12 cellular contexts compared by ENCODE assay signal in the genomic region with DNA sequence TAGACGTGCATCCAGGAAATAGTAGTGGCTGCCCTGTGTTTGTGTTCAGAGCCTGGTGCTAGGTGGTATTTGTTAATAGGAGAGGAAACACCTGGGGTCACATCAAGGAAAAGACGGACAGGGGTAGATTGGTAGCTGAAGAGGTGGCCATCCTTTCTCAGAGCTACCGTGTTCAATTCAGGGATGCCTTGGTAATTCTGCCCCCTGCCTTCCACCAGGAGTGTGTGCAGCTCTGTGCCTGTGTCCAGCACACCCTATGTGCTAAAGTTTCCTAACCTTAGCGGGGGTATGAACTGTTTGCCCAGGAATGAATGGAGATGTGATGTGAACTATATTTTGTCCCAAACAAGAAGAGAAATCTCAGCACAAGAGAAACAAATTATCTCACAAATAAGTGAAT.
DNase-seq lines count a peak whose midpoint lies in the region; ATAC-seq, FAIRE-seq and TF ChIP-seq lines count a peak whose summit lies in the region.
"Had no signal": no experiment of that assay in that cellular context is flagged by ENCODE, and none has a peak within 500 bp of the region (broad histone marks: within the 10 kb centered on the region; RNA-seq: fewer than 3 reads in every experiment).

No MANE protein-coding gene starts in this region.

- 0% methylated on average over 4 of the region's 4 CpGs for WGBS in A549 (ENCODE audit: missing lambda C conversion rate)
- 20 to 28% methylated on average over 4 of the region's 4 CpGs for WGBS in body of pancreas, 2 donors

- H3K36me3 ChIP-seq in body of pancreas (replicated peaks in 1 of 2; ENCODE audit: insufficient read depth in 1 of 2, low read depth in 2 of 2) (no peaks in the 10 kb centered on the region), kidney (ENCODE audit: control insufficient read depth in 1 of 2, insufficient read depth in 2 of 2, low read length in 2 of 2) (no peaks in the 10 kb centered on the region), H7 (replicated peaks; ENCODE audit: control insufficient read depth, insufficient read depth, low read length) (no peaks in the 10 kb centered on the region)

- ATAC-seq in A549 (peak; percentile 62 to 73; a peak in 4 of 6 replicates), body of pancreas (no peak), GM21737 (IDR thresholded peaks at IDR 0.05; ENCODE audit: unreplicated experiment) (no peak)

- H3K4me1 ChIP-seq in A549 (no peaks in the 10 kb centered on the region), body of pancreas (no peaks in the 10 kb centered on the region), kidney (ENCODE audit: control insufficient read depth in 1 of 2, insufficient read depth in 1 of 2, low read depth in 1 of 2, low read length in 2 of 2) (no peaks in the 10 kb centered on the region)
- H3K4me1 ChIP-seq: Caco-2 had no signal

- FAIRE-seq in A549 (lab: Jason Lieb, UNC) (no peak), kidney (lab: Jason Lieb, UNC) (no peak)

- no peak overlapping the region for H3K4me3 ChIP-seq in A549
- H3K4me3 ChIP-seq in body of pancreas: no peak overlapping the region
- no peak overlapping the region for H3K4me3 ChIP-seq in kidney (ENCODE audit: low read length in 2 of 2)
- H3K4me3 ChIP-seq in H7 (ENCODE audit: insufficient read depth, low read depth, low read length): no peak overlapping the region

- H3K27me3 ChIP-seq in body of pancreas (no peaks in the 10 kb centered on the region), H7 (ENCODE audit: control insufficient read depth, insufficient read depth, low read length) (no peaks in the 10 kb centered on the region)

- no peak overlapping the region for H3K27ac ChIP-seq in A549
- H3K27ac ChIP-seq in body of pancreas: no peak overlapping the region
- H3K27ac ChIP-seq in kidney (ENCODE audit: low read depth in 2 of 2, low read length in 2 of 2): no peak overlapping the region

- no peak for TF ChIP-seq POLR2A in A549 (IDR thresholded peaks at IDR 0.05; ENCODE audit: low read length)
- no peak for TF ChIP-seq POLR2A in body of pancreas (IDR thresholded peaks at IDR 0.05)

- DNase-seq in A549 (ENCODE audit: low read depth in 1 of 2, low spot score in 1 of 2) (no peak), HEK293T (ENCODE audit: extremely low spot score) (peak; percentile 18), body of pancreas (peak; percentile 18 to 30 (median 25)), kidney (no peak), H7 (no peak), NCI-H1105 treated with DMSO at 0.1 percent for 48 hours (lab: John Stamatoyannopoulos, UW) (no peak), GDM1 (lab: John Stamatoyannopoulos, UW) (no peak)
- DNase-seq: activated T-cell treated with anti-CD3 and anti-CD28 coated beads for 4 hours, foreskin melanocyte, NCI-H226 had no signal

- no peak overlapping the region for H3K4me2 ChIP-seq in A549

- H3K9me3 ChIP-seq in A549 (no peaks in the 10 kb centered on the region), body of pancreas (no peaks in the 10 kb centered on the region), kidney (ENCODE audit: control insufficient read depth in 1 of 2, low read length in 2 of 2) (no peaks in the 10 kb centered on the region)
- H3K9me3 ChIP-seq: Caco-2 had no signal

- POLR2A ChIA-PET in A549 (lab: Yijun Ruan, JAX) (no interaction called here), HEK293T (lab: Yijun Ruan, JAX) (interaction anchor here (1.3 kb wide), 1 partner anchor 80 kb away, joined by 3 read pairs; no protein-coding TSS in a partner anchor)

- TF ChIP-seq RAD21 in A549 (conservative IDR thresholded peaks at IDR 0.05 in 1 of 2, IDR thresholded peaks at IDR 0.05 in 1 of 2): peak in 1 of 2 experiments; percentile 38; a peak in 2 of 5 replicates

- CTCF ChIA-PET in A549 (lab: Yijun Ruan, JAX): interaction anchor here (1.0 to 1.9 kb wide), 2 partner anchors 14 to 80 kb away, joined by 3 to 8 read pairs; no protein-coding TSS in a partner anchor
- CTCF ChIA-PET in HEK293T (lab: Yijun Ruan, JAX): interaction anchor here (0.6 to 2.8 kb wide), 3 partner anchors 41 to 112 kb away, joined by 3 to 14 read pairs (median 3); no protein-coding TSS in a partner anchor

- no peak overlapping the region for H3K9ac ChIP-seq in kidney (ENCODE audit: low read length in 2 of 2)

- TF ChIP-seq CTCF in A549 (IDR thresholded peaks at IDR 0.05) (no peak), body of pancreas (IDR thresholded peaks at IDR 0.05) (peak in 6 of 7 experiments; percentile 14 to 60 (median 48)), kidney (IDR thresholded peaks at IDR 0.05; ENCODE audit: borderline replicate concordance, extremely low read depth, insufficient read depth) (peak; percentile 50)

- intact Hi-C loops in body of pancreas (cut with DNase I): no loop called here
- intact Hi-C loops in kidney (cut with DNase I): no loop called here

- TF ChIP-seq EP300 in A549 (IDR thresholded peaks at IDR 0.05): no peak

TF ChIP-seq in A549, 52 proteins besides CTCF, POLR2A, EP300 and RAD21:
- no peak for TF ChIP-seq RARB (CRISPR knock-in tag; IDR thresholded peaks at IDR 0.05)
- TF ChIP-seq RCOR1 (IDR thresholded peaks at IDR 0.05; ENCODE audit: low read depth, low read length): no peak
- no peak for TF ChIP-seq TP53 (CRISPR knock-in tag; IDR thresholded peaks at IDR 0.05)
- no peak for TF ChIP-seq CEBPB (IDR thresholded peaks at IDR 0.05)
- no peak for TF ChIP-seq JUN (IDR thresholded peaks at IDR 0.05)
- no peak for TF ChIP-seq CHD4 (IDR thresholded peaks at IDR 0.05; ENCODE audit: borderline replicate concordance)
- no peak for TF ChIP-seq ZFP36 (IDR thresholded peaks at IDR 0.05; ENCODE audit: borderline replicate concordance, partially characterized antibody)
- TF ChIP-seq ZC3H11A (IDR thresholded peaks at IDR 0.05): no peak
- TF ChIP-seq, protein P1, sequence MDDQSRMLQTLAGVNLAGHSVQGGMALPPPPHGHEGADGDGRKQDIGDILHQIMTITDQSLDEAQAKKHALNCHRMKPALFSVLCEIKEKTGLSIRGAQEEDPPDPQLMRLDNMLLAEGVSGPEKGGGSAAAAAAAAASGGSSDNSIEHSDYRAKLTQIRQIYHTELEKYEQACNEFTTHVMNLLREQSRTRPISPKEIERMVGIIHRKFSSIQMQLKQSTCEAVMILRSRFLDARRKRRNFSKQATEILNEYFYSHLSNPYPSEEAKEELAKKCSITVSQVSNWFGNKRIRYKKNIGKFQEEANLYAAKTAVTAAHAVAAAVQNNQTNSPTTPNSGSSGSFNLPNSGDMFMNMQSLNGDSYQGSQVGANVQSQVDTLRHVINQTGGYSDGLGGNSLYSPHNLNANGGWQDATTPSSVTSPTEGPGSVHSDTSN (IDR thresholded peaks at IDR 0.05): no peak
- TF ChIP-seq EHF (CRISPR knock-in tag; IDR thresholded peaks at IDR 0.05): no peak
- no peak for TF ChIP-seq FOXS1 (CRISPR knock-in tag; IDR thresholded peaks at IDR 0.05)
- TF ChIP-seq NFE2L2 (conservative IDR thresholded peaks at IDR 0.05; ENCODE audit: low read length): no peak
- no peak for TF ChIP-seq HOXB5 (CRISPR knock-in tag; IDR thresholded peaks at IDR 0.05)
- TF ChIP-seq HOXA7 (CRISPR knock-in tag; IDR thresholded peaks at IDR 0.05): no peak
- no peak for TF ChIP-seq MYC (IDR thresholded peaks at IDR 0.05; ENCODE audit: borderline replicate concordance, low read length)

TF ChIP-seq in HEK293T, 16 proteins besides CTCF, POLR2A, EP300 and RAD21:
- TF ChIP-seq NFRKB (IDR thresholded peaks at IDR 0.05) (no peak), L3MBTL2 (conservative IDR thresholded peaks at IDR 0.05) (no peak), SUZ12 (IDR thresholded peaks at IDR 0.05) (no peak), FOXA1 (IDR thresholded peaks at IDR 0.05) (no peak), LEF1 (IDR thresholded peaks at IDR 0.05; ENCODE audit: borderline replicate concordance) (no peak), TARDBP (IDR thresholded peaks at IDR 0.05) (no peak), BHLHE40 (IDR thresholded peaks at IDR 0.05; ENCODE audit: borderline replicate concordance) (no peak), SP1 (IDR thresholded peaks at IDR 0.05) (no peak), HDGF (IDR thresholded peaks at IDR 0.05; ENCODE audit: borderline replicate concordance) (no peak)

Comparison
In these comparisons a context has a peak if more than half of its experiments do, and no peak if none do; other contexts are left out.
1. ATAC-seq: peak in A549 (2 of 2); none in body of pancreas (single experiment) and GM21737 (single experiment).
2. DNase-seq: peak in HEK293T (single experiment) and body of pancreas (4 of 4); none in A549 (0 of 2), kidney (single experiment), H7 (single experiment), NCI-H1105 treated with DMSO at 0.1 percent for 48 hours (single experiment) and GDM1 (single experiment).